In genomic region chr12:14076538-14076937, GRCh38 we compare ENCODE assay signal across 33 cellular contexts.
"Had no signal": no experiment of that assay in that cellular context is flagged by ENCODE, and none has a peak within 500 bp of the region (broad histone marks: within the 10 kb centered on the region; RNA-seq: fewer than 3 reads in every experiment).

No MANE protein-coding gene starts in this region.

- DNase-seq: activated B cell treated with CpG ODN at 0.5 μM for 24 hours; activated CD4-positive, alpha-beta memory T cell treated with anti-CD3 and anti-CD28 coated beads for 36 hours; activated CD4-positive, alpha-beta T cell treated with anti-CD3 and anti-CD28 coated beads for 4 hours; activated CD4-positive, alpha-beta T cell treated with anti-CD3 and anti-CD28 coated beads, Interleukin-2, amount 10 ng/mL, durations not matched to agents 24 days and 14 days; activated CD4-positive, alpha-beta T cell treated with anti-CD3 and anti-CD28 coated beads, Interleukin-2, amount 50 U/mL, for 1 hour; activated CD4-positive, alpha-beta T cell treated with anti-CD3 and anti-CD28 coated beads, Interleukin-2, amount 50 U/mL, for 4 hours; activated CD4-positive, CD25-positive, alpha-beta regulatory T cell treated with anti-CD3 and anti-CD28 coated beads, Interleukin-2, amount 50 U/mL, for 72 hours; activated CD8-positive, alpha-beta memory T cell treated with anti-CD3 and anti-CD28 coated beads for 24 hours; activated CD8-positive, alpha-beta memory T cell treated with anti-CD3 and anti-CD28 coated beads, Interleukin-2, amount 10 ng/mL, durations not matched to agents 7 days and 5 days; activated CD8-positive, alpha-beta memory T cell treated with anti-CD3 and anti-CD28 coated beads, Interleukin-2, amount 50 U/mL, for 48 hours; activated CD8-positive, alpha-beta T cell treated with anti-CD3 and anti-CD28 coated beads, Interleukin-2, amount 10 ng/mL, durations not matched to agents 7 days and 5 days; activated effector memory CD4-positive, alpha-beta T cell treated with Interleukin-2 at 50 U/mL for 16 hours; activated gamma-delta T cell; activated naive CD4-positive, alpha-beta T cell treated with anti-CD3 and anti-CD28 coated beads, Interleukin-2, amount 10 ng/mL, durations not matched to agents 7 days and 5 days; activated naive CD4-positive, alpha-beta T cell treated with Interleukin-2 at 50 U/mL for 16 hours; activated naive CD8-positive, alpha-beta T cell treated with anti-CD3 and anti-CD28 coated beads, Interleukin-2, amount 10 ng/mL, durations not matched to agents 7 days and 5 days; activated naive CD8-positive, alpha-beta T cell treated with anti-CD3 and anti-CD28 coated beads, Interleukin-2, amount 50 U/mL, for 24 hours; activated T-cell treated with anti-CD3 and anti-CD28 coated beads, Interleukin-2, amount 50 U/mL, for 24 hours; activated T-cell treated with anti-CD3 and anti-CD28 coated beads, Interleukin-2, amount 50 U/mL, for 48 hours; amygdala; anterior cingulate cortex; central memory CD4-positive, alpha-beta T cell; T-helper 1 cell; T-helper 2 cell; T-helper 9 cell had no signal

- H3K9me3 Mint-ChIP-seq: activated CD4-positive, alpha-beta T cell treated with anti-CD3 and anti-CD28 coated beads, Interleukin-2, amount 10 ng/mL, durations not matched to agents 24 days and 14 days; activated naive CD4-positive, alpha-beta T cell treated with anti-CD3 and anti-CD28 coated beads, Interleukin-2, amount 10 ng/mL, durations not matched to agents 7 days and 5 days; activated T-helper 2 cell treated with anti-CD3 and anti-CD28 coated beads, Interferon-gamma antibody, Interleukin-2, Interleukin-4, amounts not matched to agents 10 μg/mL and 5 μg/mL and 100 μg/mL, durations not matched to agents 14 hours and 24 hours and 36 hours; T-helper 1 cell treated with Interleukin-12 subunit alpha and Interleukin-12 subunit beta and Interleukin-4 antibody, amounts not matched to agents 30 μg/mL and 1 μg/mL, for 36 hours; T-helper 2 cell treated with Interferon-gamma antibody and Interleukin-4, amounts not matched to agents 5 μg/mL and 100 μg/mL, for 36 hours had no signal

- H3K27ac Mint-ChIP-seq: activated B cell treated with CpG ODN at 0.5 μM for 24 hours; activated CD4-positive, alpha-beta memory T cell treated with anti-CD3 and anti-CD28 coated beads for 36 hours; activated CD4-positive, alpha-beta T cell treated with anti-CD3 and anti-CD28 coated beads, Interleukin-2, amount 10 ng/mL, durations not matched to agents 24 days and 14 days; activated CD8-positive, alpha-beta memory T cell treated with anti-CD3 and anti-CD28 coated beads, Interleukin-2, amount 10 ng/mL, durations not matched to agents 7 days and 5 days; activated CD8-positive, alpha-beta T cell treated with anti-CD3 and anti-CD28 coated beads, Interleukin-2, amount 10 ng/mL, durations not matched to agents 7 days and 5 days; activated naive CD4-positive, alpha-beta T cell treated with anti-CD3 and anti-CD28 coated beads, Interleukin-2, amount 10 ng/mL, durations not matched to agents 7 days and 5 days; activated naive CD4-positive, alpha-beta T cell treated with anti-CD3 and anti-CD28 coated beads, Interleukin-2, amount 50 U/mL, for 24 hours; activated naive CD8-positive, alpha-beta T cell; activated naive CD8-positive, alpha-beta T cell treated with anti-CD3 and anti-CD28 coated beads, Interleukin-2, amount 10 ng/mL, durations not matched to agents 7 days and 5 days; activated naive CD8-positive, alpha-beta T cell treated with anti-CD3 and anti-CD28 coated beads, Interleukin-2, amount 50 U/mL, for 24 hours; activated T-cell treated with anti-CD3 and anti-CD28 coated beads, Interleukin-2, amount 50 U/mL, for 24 hours; activated T-helper 2 cell treated with anti-CD3 and anti-CD28 coated beads, Interferon-gamma antibody, Interleukin-2, Interleukin-4, amounts not matched to agents 10 μg/mL and 5 μg/mL and 100 μg/mL, durations not matched to agents 14 hours and 24 hours and 36 hours; brain; T-helper 1 cell treated with Interleukin-12 subunit alpha and Interleukin-12 subunit beta and Interleukin-4 antibody, amounts not matched to agents 30 μg/mL and 1 μg/mL, for 36 hours; T-helper 2 cell treated with Interferon-gamma antibody and Interleukin-4, amounts not matched to agents 5 μg/mL and 100 μg/mL, for 36 hours had no signal

- H3K36me3 ChIP-seq: ascending aorta had no signal

- H3K4me1 Mint-ChIP-seq: activated B cell treated with CpG ODN at 0.5 μM for 24 hours; activated CD4-positive, alpha-beta T cell treated with anti-CD3 and anti-CD28 coated beads, Interleukin-2, amount 10 ng/mL, durations not matched to agents 24 days and 14 days; activated CD8-positive, alpha-beta memory T cell treated with anti-CD3 and anti-CD28 coated beads, Interleukin-2, amount 10 ng/mL, durations not matched to agents 7 days and 5 days; activated naive CD4-positive, alpha-beta T cell treated with anti-CD3 and anti-CD28 coated beads, Interleukin-2, amount 10 ng/mL, durations not matched to agents 7 days and 5 days; activated naive CD4-positive, alpha-beta T cell treated with anti-CD3 and anti-CD28 coated beads, Interleukin-2, amount 50 U/mL, for 24 hours; activated naive CD8-positive, alpha-beta T cell treated with anti-CD3 and anti-CD28 coated beads, Interleukin-2, amount 10 ng/mL, durations not matched to agents 7 days and 5 days; activated naive CD8-positive, alpha-beta T cell treated with anti-CD3 and anti-CD28 coated beads, Interleukin-2, amount 50 U/mL, for 24 hours had no signal

- H3K4me3 Mint-ChIP-seq: activated B cell treated with CpG ODN at 0.5 μM for 24 hours; activated CD4-positive, alpha-beta memory T cell treated with anti-CD3 and anti-CD28 coated beads for 36 hours; activated CD4-positive, alpha-beta T cell treated with anti-CD3 and anti-CD28 coated beads, Interleukin-2, amount 10 ng/mL, durations not matched to agents 24 days and 14 days; activated CD8-positive, alpha-beta memory T cell treated with anti-CD3 and anti-CD28 coated beads, Interleukin-2, amount 10 ng/mL, durations not matched to agents 7 days and 5 days; activated CD8-positive, alpha-beta T cell treated with anti-CD3 and anti-CD28 coated beads, Interleukin-2, amount 10 ng/mL, durations not matched to agents 7 days and 5 days; activated naive CD4-positive, alpha-beta T cell treated with anti-CD3 and anti-CD28 coated beads, Interleukin-2, amount 10 ng/mL, durations not matched to agents 7 days and 5 days; activated naive CD4-positive, alpha-beta T cell treated with anti-CD3 and anti-CD28 coated beads, Interleukin-2, amount 50 U/mL, for 24 hours; activated naive CD8-positive, alpha-beta T cell; activated naive CD8-positive, alpha-beta T cell treated with anti-CD3 and anti-CD28 coated beads, Interleukin-2, amount 10 ng/mL, durations not matched to agents 7 days and 5 days; activated naive CD8-positive, alpha-beta T cell treated with anti-CD3 and anti-CD28 coated beads, Interleukin-2, amount 50 U/mL, for 24 hours; activated T-cell treated with anti-CD3 and anti-CD28 coated beads, Interleukin-2, amount 50 U/mL, for 24 hours; brain; T-helper 1 cell treated with Interleukin-12 subunit alpha and Interleukin-12 subunit beta and Interleukin-4 antibody, amounts not matched to agents 30 μg/mL and 1 μg/mL, for 36 hours; T-helper 2 cell treated with Interferon-gamma antibody and Interleukin-4, amounts not matched to agents 5 μg/mL and 100 μg/mL, for 36 hours had no signal

- H3K27me3 Mint-ChIP-seq: activated CD4-positive, alpha-beta memory T cell treated with anti-CD3 and anti-CD28 coated beads for 36 hours; activated CD4-positive, alpha-beta T cell treated with anti-CD3 and anti-CD28 coated beads, Interleukin-2, amount 10 ng/mL, durations not matched to agents 24 days and 14 days; activated CD8-positive, alpha-beta memory T cell treated with anti-CD3 and anti-CD28 coated beads, Interleukin-2, amount 10 ng/mL, durations not matched to agents 7 days and 5 days; activated naive CD4-positive, alpha-beta T cell treated with anti-CD3 and anti-CD28 coated beads, Interleukin-2, amount 10 ng/mL, durations not matched to agents 7 days and 5 days; activated naive CD8-positive, alpha-beta T cell treated with anti-CD3 and anti-CD28 coated beads, Interleukin-2, amount 10 ng/mL, durations not matched to agents 7 days and 5 days; activated naive CD8-positive, alpha-beta T cell treated with anti-CD3 and anti-CD28 coated beads, Interleukin-2, amount 50 U/mL, for 24 hours; brain had no signal

- H3K27ac ChIP-seq: ascending aorta, VCaP had no signal

- H3K4me1 ChIP-seq: ascending aorta had no signal

- ATAC-seq: activated CD8-positive, alpha-beta memory T cell treated with anti-CD3 and anti-CD28 coated beads, Interleukin-2, amount 10 ng/mL, durations not matched to agents 7 days and 5 days; activated CD8-positive, alpha-beta T cell treated with anti-CD3 and anti-CD28 coated beads, Interleukin-2, amount 10 ng/mL, durations not matched to agents 7 days and 5 days; activated naive CD8-positive, alpha-beta T cell treated with anti-CD3 and anti-CD28 coated beads, Interleukin-2, amount 50 U/mL, for 24 hours had no signal

- H3K4me3 ChIP-seq: ascending aorta had no signal

- H3K36me3 Mint-ChIP-seq: activated CD4-positive, alpha-beta memory T cell treated with anti-CD3 and anti-CD28 coated beads for 36 hours; activated CD8-positive, alpha-beta memory T cell treated with anti-CD3 and anti-CD28 coated beads, Interleukin-2, amount 10 ng/mL, durations not matched to agents 7 days and 5 days; activated naive CD4-positive, alpha-beta T cell treated with anti-CD3 and anti-CD28 coated beads, Interleukin-2, amount 10 ng/mL, durations not matched to agents 7 days and 5 days; activated naive CD4-positive, alpha-beta T cell treated with anti-CD3 and anti-CD28 coated beads, Interleukin-2, amount 50 U/mL, for 24 hours; activated naive CD8-positive, alpha-beta T cell; activated naive CD8-positive, alpha-beta T cell treated with anti-CD3 and anti-CD28 coated beads, Interleukin-2, amount 10 ng/mL, durations not matched to agents 7 days and 5 days; brain had no signal

- H3K27me3 ChIP-seq: ascending aorta had no signal
